ENCODE assay signal across 12 cellular contexts in genomic region chr18:59143441-59143840, GRCh38. TPM values are rescaled to one million over a fixed set of nuclear protein-coding genes. Genes with fewer than 3 reads are reported as not detected.
DNase-seq lines count a peak whose midpoint lies in the region; ATAC-seq, FAIRE-seq and TF ChIP-seq lines count a peak whose summit lies in the region.
"Had no signal": no experiment of that assay in that cellular context is flagged by ENCODE, and none has a peak within 500 bp of the region (broad histone marks: within the 10 kb centered on the region; RNA-seq: fewer than 3 reads in every experiment).

No MANE protein-coding gene starts in this region.

- no peaks in the 10 kb centered on the region for H3K27me3 ChIP-seq in BLaER1 treated with 17β-estradiol and CSF1 and Interleukin-3, amounts not matched to agents 10 nM and 100 nM
- no peaks in the 10 kb centered on the region for H3K27me3 ChIP-seq in GM12878 (replicated peaks in 1 of 2; ENCODE audit: control insufficient read depth in 2 of 2, insufficient read depth in 2 of 2, low read length in 1 of 2)

- ATAC-seq in HG03575 (IDR thresholded peaks at IDR 0.05; ENCODE audit: extremely low read depth, insufficient number of reproducible peaks, low FRiP score, unreplicated experiment) (peak; percentile 27), GM12878 (peak; percentile 4), HG02642 (IDR thresholded peaks at IDR 0.05; ENCODE audit: poor library complexity, unreplicated experiment) (no peak)

- TF ChIP-seq RAD21 in GM12878 (IDR thresholded peaks at IDR 0.05; ENCODE audit: insufficient read depth, low read depth, low read length), result no peak

- TF ChIP-seq POLR2A in GM12878 (IDR thresholded peaks at IDR 0.05; ENCODE audit: low read depth, low read length), result no peak

- no peak for TF ChIP-seq EP300 in GM12878 (IDR thresholded peaks at IDR 0.05; ENCODE audit: borderline replicate concordance in 1 of 2, control insufficient read depth in 1 of 2, low read depth in 2 of 2, low read length in 2 of 2)

- CTCF ChIA-PET in GM12878 (lab: Yijun Ruan, JAX), result interaction anchor here (0.6 to 4.8 kb wide), 3 partner anchors 58 to 212 kb away, joined by 3 to 22 read pairs (median 3); no protein-coding TSS in a partner anchor

- POLR2A ChIA-PET in GM12878 (lab: Charles Lee), result interaction anchor here (0.7 to 0.8 kb wide), 3 partner anchors 14 to 838 kb away, joined by 3 to 4 read pairs (median 3); no protein-coding TSS in a partner anchor

- H3K9ac ChIP-seq in BLaER1 treated with 17β-estradiol and CSF1 and Interleukin-3, amounts not matched to agents 10 nM and 100 nM, result no peak overlapping the region
- H3K9ac ChIP-seq in GM12878 (ENCODE audit: control insufficient read depth, insufficient read depth, low read length) (peak overlapping the region; percentile 97), kidney (ENCODE audit: low read length in 2 of 2) (no peak overlapping the region)

- in situ Hi-C loops in GM12878 (cut with MboI), result no loop called here

- SMC1A ChIA-PET in GM12878 (lab: Charles Lee; ENCODE audit: uncharacterized antibody, unreplicated experiment), result interaction anchor here (1.1 to 1.5 kb wide), 6 partner anchors 9 to 614 kb away, joined by 3 to 7 read pairs (median 4); no protein-coding TSS in a partner anchor

- intact Hi-C loops in GM12878 (cut with micrococcal nuclease; ENCODE audit: unreplicated experiment), result loop anchor here (2.0 to 10.0 kb wide), 4 partner anchors 171 to 691 kb away; partner anchors contain the start of gene LMAN1
- intact Hi-C loops in kidney (cut with DNase I), result no loop called here

- H3K4me2 ChIP-seq in BLaER1 treated with 17β-estradiol and CSF1 and Interleukin-3, amounts not matched to agents 10 nM and 100 nM, result peak overlapping the region in 10 of 11 experiments; percentile 16 to 94 (median 46); a peak in 12 of 22 replicates
- peak overlapping the region; percentile 81 for H3K4me2 ChIP-seq in GM12878 (ENCODE audit: control insufficient read depth, insufficient read depth)

- no peak for TF ChIP-seq CTCF in GM12865 (IDR thresholded peaks at IDR 0.05; ENCODE audit: insufficient read depth, low read depth, low read length, missing control alignments)
- no peak for TF ChIP-seq CTCF in GM12878 (IDR thresholded peaks at IDR 0.05 in 2 of 3, conservative IDR thresholded peaks at IDR 0.05 in 1 of 3; ENCODE audit: control insufficient read depth in 2 of 3, extremely low read depth in 1 of 3, insufficient read depth in 1 of 3, low read depth in 3 of 3, low read length in 3 of 3)
- no peak for TF ChIP-seq CTCF in kidney (IDR thresholded peaks at IDR 0.05; ENCODE audit: borderline replicate concordance, extremely low read depth, insufficient read depth)

- FAIRE-seq in GM12878 (lab: Jason Lieb, UNC) (no peak), kidney (lab: Jason Lieb, UNC) (no peak)

- RAD21 ChIA-PET in GM12878 (lab: Charles Lee; ENCODE audit: unreplicated experiment), result interaction anchor here (1.2 kb wide), 1 partner anchor 88 kb away, joined by 4 read pairs; no protein-coding TSS in a partner anchor

- peaks cover 86% of the 10 kb centered on the region for H3K79me2 ChIP-seq in GM12878 (ENCODE audit: control insufficient read depth, insufficient read depth, low read length)

- no peak overlapping the region for H3K27ac ChIP-seq in BLaER1 treated with 17β-estradiol and CSF1 and Interleukin-3, amounts not matched to agents 10 nM and 100 nM
- H3K27ac ChIP-seq in GM12878 (ENCODE audit: control insufficient read depth, insufficient read depth) (peak overlapping the region; percentile 98), kidney (ENCODE audit: low read depth in 2 of 2, low read length in 2 of 2) (no peak overlapping the region)

- peaks cover 11 to 55% (median 26%) of the 10 kb centered on the region in 11 experiments; a peak in 12 of 22 replicates for H4K20me1 ChIP-seq in BLaER1 treated with 17β-estradiol and CSF1 and Interleukin-3, amounts not matched to agents 10 nM and 100 nM
- H4K20me1 ChIP-seq in GM12878 (ENCODE audit: control insufficient read depth, insufficient read depth), result no peaks in the 10 kb centered on the region

- no TSS peak for BruUV-seq in GM12878 (replicated peaks; lab: Mats Ljungman, UMichigan)

- H3K36me3 ChIP-seq in BLaER1 treated with 17β-estradiol and CSF1 and Interleukin-3, amounts not matched to agents 10 nM and 100 nM, result peaks cover 0 to 8% (median 0%) of the 10 kb centered on the region in 11 experiments; a peak in 4 of 22 replicates
- peaks cover 3 to 5% of the 10 kb centered on the region in 2 experiments; a peak in 3 of 4 replicates for H3K36me3 ChIP-seq in GM12878 (ENCODE audit: control insufficient read depth in 2 of 2, insufficient read depth in 2 of 2, low read length in 1 of 2)
- no peaks in the 10 kb centered on the region for H3K36me3 ChIP-seq in kidney (ENCODE audit: control insufficient read depth in 1 of 2, insufficient read depth in 2 of 2, low read length in 2 of 2)

- H3K9me3 ChIP-seq in BLaER1 treated with 17β-estradiol and CSF1 and Interleukin-3, amounts not matched to agents 10 nM and 100 nM (replicated peaks in 1 of 11), result no peaks in the 10 kb centered on the region
- H3K9me3 ChIP-seq in GM12878 (replicated peaks; ENCODE audit: control insufficient read depth, insufficient read depth, low read length) (no peaks in the 10 kb centered on the region), kidney (ENCODE audit: control insufficient read depth in 1 of 2, low read length in 2 of 2) (no peaks in the 10 kb centered on the region)

- peak; percentile 49 for DNase-seq in GM12865 (ENCODE audit: low read depth)
- no peak for DNase-seq in GM12878 (ENCODE audit: low read depth, low spot score)
- DNase-seq in HK-2 (ENCODE audit: unreplicated experiment), result no peak
- no peak for DNase-seq in NCI-H226
- no peak for DNase-seq in kidney
- DNase-seq: central memory CD4-positive, alpha-beta T cell; NCI-H1105 treated with DMSO at 0.1 percent for 48 hours; NCI-H774; stimulated activated CD4-positive, alpha-beta T cell treated with anti-CD3 and anti-CD28 coated beads, Interleukin-2, amount 100 ng/mL, for 24 hours had no signal

- H3K4me3 ChIP-seq in BLaER1 treated with 17β-estradiol and CSF1 and Interleukin-3, amounts not matched to agents 10 nM and 100 nM, result no peak overlapping the region
- H3K4me3 ChIP-seq in GM12865 (ENCODE audit: low read depth, low read length), result peak overlapping the region; percentile 77
- H3K4me3 ChIP-seq in GM12878, result peak overlapping the region; percentile 56
- no peak overlapping the region for H3K4me3 ChIP-seq in kidney (ENCODE audit: low read length in 2 of 2)

- peaks cover 28 to 39% (median 36%) of the 10 kb centered on the region in 10 experiments for H3K4me1 ChIP-seq in BLaER1 treated with 17β-estradiol and CSF1 and Interleukin-3, amounts not matched to agents 10 nM and 100 nM
- H3K4me1 ChIP-seq in GM12878 (ENCODE audit: control insufficient read depth, insufficient read depth, low read length), result peaks cover 14% of the 10 kb centered on the region
- peaks cover 10% of the 10 kb centered on the region in 2 donors for H3K4me1 ChIP-seq in kidney (ENCODE audit: control insufficient read depth in 1 of 2, insufficient read depth in 1 of 2, low read depth in 1 of 2, low read length in 2 of 2)

- peak overlapping the region; percentile 57; the same call in 1 of the 2 replicates for H2AFZ ChIP-seq in GM12878 (ENCODE audit: control insufficient read depth, low read depth, low read length)

- 0% methylated on average over 3 of the region's 3 CpGs for WGBS in GM12878 (ENCODE audit: insufficient coverage, insufficient replicate concordance, low lambda C conversion rate, missing lambda C conversion rate)

TF ChIP-seq in GM12878, 131 proteins besides CTCF, POLR2A, EP300 and RAD21:
- TF ChIP-seq MEF2B (IDR thresholded peaks at IDR 0.05; ENCODE audit: partially characterized antibody, poor library complexity, severe bottlenecking), result peak; percentile 82
- TF ChIP-seq IRF4 (IDR thresholded peaks at IDR 0.05; ENCODE audit: low read depth, low read length), result 0 out of 2 replicates have a peak, but pooled peaks have one; percentile 14
- TF ChIP-seq JUNB (IDR thresholded peaks at IDR 0.05), result peak; percentile 81
- TF ChIP-seq ATF7 (IDR thresholded peaks at IDR 0.05; ENCODE audit: low read depth), result peak; percentile 60
- TF ChIP-seq SP1 (IDR thresholded peaks at IDR 0.05; ENCODE audit: low read depth, low read length), result no peak
- TF ChIP-seq MEF2A (IDR thresholded peaks at IDR 0.05; ENCODE audit: insufficient read depth, low read depth, low read length), result peak; percentile 98
- no peak; the same call in 1 of the 2 replicates for TF ChIP-seq CHD1 (IDR thresholded peaks at IDR 0.05; ENCODE audit: low read depth, low read length)
- 0 out of 4 replicates have a peak, but pooled peaks of 1 of the 2 experiments have one; percentile 24 for TF ChIP-seq CEBPB (IDR thresholded peaks at IDR 0.05; ENCODE audit: borderline replicate concordance in 1 of 2, low read depth in 2 of 2, low read length in 2 of 2)
- peak; percentile 27; the same call in 1 of the 2 replicates for TF ChIP-seq RUNX3 (IDR thresholded peaks at IDR 0.05; ENCODE audit: low read length)
- TF ChIP-seq SMARCA5 (IDR thresholded peaks at IDR 0.05), result peak; percentile 17
- TF ChIP-seq CBFB (IDR thresholded peaks at IDR 0.05; ENCODE audit: low read depth), result no peak
- TF ChIP-seq CREM (IDR thresholded peaks at IDR 0.05; ENCODE audit: low read depth), result peak; percentile 30; the same call in 1 of the 2 replicates
- peak; percentile 78 for TF ChIP-seq NFIC (IDR thresholded peaks at IDR 0.05; ENCODE audit: low read depth, low read length)

RNA-seq across cellular contexts. Expression of gene SEC11C, which starts 3.8 kb away (rescaled TPM):
- 63.2 and 65.8 TPM in 2 replicates for total RNA-seq in GM12878 (2013; cell fraction: nucleolus; rRNA removed)
- 125 and 144 TPM in 2 replicates for total RNA-seq in GM12878 (2014; rRNA removed)
- total RNA-seq in GM12878 (2014; rRNA removed; fragmentation: Illumina TruSeq; extraction: Trizol), result 233 and 253 TPM in 2 replicates
- 124 and 125 TPM in 2 replicates for total RNA-seq in GM12878 (2021)
- 83.4 TPM for polyA plus RNA-seq in GM12878 (2011; ENCODE audit: low read depth)
- 165 and 279 TPM in 2 replicates for polyA plus RNA-seq in GM12878 (2011; rRNA removed)
- polyA plus RNA-seq in GM12878 (2011; cell fraction: cytosol; rRNA removed), result 73.7 and 116 TPM in 2 replicates
- 41.6 and 54.7 TPM in 2 replicates for polyA plus RNA-seq in GM12878 (2011; cell fraction: nucleus; rRNA removed)
- 193 and 256 TPM in 2 replicates for polyA plus RNA-seq in GM12878 (2012)
- 180 and 183 TPM in 2 replicates for polyA plus RNA-seq in GM12878 (2014; fragmentation: Illumina TruSeq; extraction: Trizol)
- 100 to 1,000 TPM; 213 to 304 TPM for polyA plus RNA-seq in GM12878 (2014; fragmentation: Nextera tagmentation; extraction: Ambion mirVana)
- 189 and 210 TPM in 2 replicates for polyA plus RNA-seq in GM12878 (2014; rRNA removed)
- polyA plus RNA-seq in GM12878 (2016; fragmentation: Nextera tagmentation; extraction: Ambion mirVana), result 100 to 1,000 TPM; 606 to 649 TPM
- polyA minus RNA-seq in GM12878 (2011; rRNA and poly(A)+ RNA removed), result 24.7 and 28.9 TPM in 2 replicates
- polyA minus RNA-seq in GM12878 (2011; cell fraction: cytosol; rRNA and poly(A)+ RNA removed), result 23.4 and 23.9 TPM in 2 replicates
- 9.4 and 13.0 TPM in 2 replicates for polyA minus RNA-seq in GM12878 (2011; cell fraction: nucleus; rRNA and poly(A)+ RNA removed)
- 90.0 TPM for total RNA-seq in kidney
- 106 TPM for polyA plus RNA-seq in kidney (ENCODE audit: insufficient read depth, low read depth, low replicate concordance)

Comparison
In these comparisons a context has a peak if more than half of its experiments do, and no peak if none do; other contexts are left out.
1. H3K4me3 ChIP-seq: peak in GM12865 (single experiment) and GM12878 (single experiment); none in BLaER1 treated with 17β-estradiol and CSF1 and Interleukin-3, amounts not matched to agents 10 nM and 100 nM (0 of 10) and kidney (0 of 2).